Comparison of ENCODE assay signal across 2 cellular contexts in genomic region chr21:45049725-45050359, GRCh38.
TF ChIP-seq lines count a peak whose summit lies in the region.

No MANE protein-coding gene starts in this region.

TF ChIP-seq in IMR-90, 13 proteins besides CTCF, POLR2A, EP300 and RAD21:
- TF ChIP-seq CHD1 (IDR thresholded peaks at IDR 0.05; ENCODE audit: low read depth, low read length): no peak
- TF ChIP-seq SMC3 (IDR thresholded peaks at IDR 0.05; ENCODE audit: low read depth, low read length): no peak
- TF ChIP-seq BHLHE40 (IDR thresholded peaks at IDR 0.05; ENCODE audit: low read depth, low read length): no peak
- TF ChIP-seq CEBPB (IDR thresholded peaks at IDR 0.05; ENCODE audit: low read depth, low read length): no peak
- no peak for TF ChIP-seq FOS (IDR thresholded peaks at IDR 0.05; ENCODE audit: low read depth, low read length)
- TF ChIP-seq RFX5 (IDR thresholded peaks at IDR 0.05; ENCODE audit: low read depth, low read length): no peak
- TF ChIP-seq ELK1 (IDR thresholded peaks at IDR 0.05; ENCODE audit: borderline replicate concordance, low read depth, low read length): no peak
- TF ChIP-seq USF2 (IDR thresholded peaks at IDR 0.05; ENCODE audit: low read depth, low read length): no peak
- TF ChIP-seq MAFK (IDR thresholded peaks at IDR 0.05; ENCODE audit: low read depth, low read length): no peak
- TF ChIP-seq RCOR1 (IDR thresholded peaks at IDR 0.05; ENCODE audit: insufficient replicate concordance, low read length): no peak

TF ChIP-seq in H1, 55 proteins besides CTCF, POLR2A, EP300 and RAD21:
- TF ChIP-seq KDM5A (IDR thresholded peaks at IDR 0.05; ENCODE audit: low read length) (no peak), RXRA (IDR thresholded peaks at IDR 0.05; ENCODE audit: insufficient read depth, low read depth, low read length) (no peak), ATF3 (IDR thresholded peaks at IDR 0.05; ENCODE audit: insufficient read depth, low read depth, low read length) (no peak), RNF2 (IDR thresholded peaks at IDR 0.05; ENCODE audit: borderline replicate concordance, low read depth, low read length, missing control alignments, poor library complexity, severe bottlenecking) (no peak), KDM1A (IDR thresholded peaks at IDR 0.05; ENCODE audit: borderline replicate concordance, low read length) (no peak), MAX (IDR thresholded peaks at IDR 0.05) (no peak), NANOG (IDR thresholded peaks at IDR 0.05; ENCODE audit: insufficient read depth, low read depth, low read length, poor library complexity, severe bottlenecking) (no peak), GABPA (IDR thresholded peaks at IDR 0.05; ENCODE audit: borderline replicate concordance, insufficient read depth, low read length) (no peak), SP1 (IDR thresholded peaks at IDR 0.05; ENCODE audit: low read depth, low read length) (no peak), SIN3A (conservative IDR thresholded peaks at IDR 0.05 in 1 of 2, IDR thresholded peaks at IDR 0.05 in 1 of 2; ENCODE audit: low read depth in 1 of 2, low read length in 2 of 2) (no peak), BCL11A (IDR thresholded peaks at IDR 0.05; ENCODE audit: low read depth in 2 of 2, low read length in 2 of 2) (no peak), CBX5 (IDR thresholded peaks at IDR 0.05; ENCODE audit: low read depth, low read length) (no peak), JUND (IDR thresholded peaks at IDR 0.05; ENCODE audit: low read length) (no peak), MAFK (IDR thresholded peaks at IDR 0.05; ENCODE audit: low read depth, low read length) (no peak), NRF1 (IDR thresholded peaks at IDR 0.05; ENCODE audit: low read depth, low read length) (no peak), CHD7 (IDR thresholded peaks at IDR 0.05; ENCODE audit: insufficient replicate concordance, low read length) (no peak), ZNF274 (IDR thresholded peaks at IDR 0.05; ENCODE audit: borderline replicate concordance, extremely low read depth, low read length) (no peak), CHD1 (IDR thresholded peaks at IDR 0.05; ENCODE audit: low read depth, low read length) (no peak), BACH1 (IDR thresholded peaks at IDR 0.05; ENCODE audit: low read length) (no peak), CREB1 (IDR thresholded peaks at IDR 0.05) (no peak)
